In the genomic region with DNA sequence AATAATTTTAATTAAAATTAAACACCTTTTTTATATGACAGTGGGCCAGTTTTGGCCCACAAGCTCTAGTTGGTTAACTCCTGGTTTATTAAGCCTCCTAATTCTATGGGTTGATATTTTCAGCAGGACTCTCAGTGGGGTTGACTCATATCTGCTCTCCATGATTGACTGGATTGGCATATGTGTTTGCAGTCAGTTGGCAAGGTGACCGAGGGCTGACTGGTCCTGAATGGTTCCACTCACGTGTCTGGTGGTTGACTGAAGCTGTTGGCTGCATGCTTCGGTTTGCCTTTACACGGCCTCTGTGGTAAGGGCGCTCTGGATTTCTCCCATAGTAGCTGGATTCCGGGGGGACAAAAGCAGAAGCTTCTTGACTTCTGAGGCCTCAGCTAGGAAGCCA, we compare ENCODE assay signal across 10 cellular contexts.
A peak's percentile ranks its signal among the peaks of the same experiment; 100 is the strongest.
DNase-seq lines count a peak whose midpoint lies in the region; ATAC-seq lines count a peak whose summit lies in the region.
"Had no signal": no experiment of that assay in that cellular context is flagged by ENCODE, and none has a peak within 500 bp of the region (broad histone marks: within the 10 kb centered on the region; RNA-seq: fewer than 3 reads in every experiment).

No MANE protein-coding gene starts in this region.

- H3K27ac Mint-ChIP-seq in activated CD4-positive, alpha-beta T cell treated with anti-CD3 and anti-CD28 coated beads, Interleukin-2, amount 10 ng/mL, durations not matched to agents 7 days and 5 days, result no peak overlapping the region

- peaks cover 2% of the 10 kb centered on the region for H3K9me3 Mint-ChIP-seq in activated CD4-positive, alpha-beta T cell treated with anti-CD3 and anti-CD28 coated beads, Interleukin-2, amount 10 ng/mL, durations not matched to agents 7 days and 5 days

- peak; percentile 10 for DNase-seq in activated CD4-positive, alpha-beta T cell treated with anti-CD3 and anti-CD28 coated beads, Interleukin-2, amount 10 ng/mL, durations not matched to agents 7 days and 5 days
- DNase-seq in activated CD4-positive, alpha-beta T cell treated with anti-CD3 and anti-CD28 coated beads for 1 hour, result no peak
- DNase-seq in MV-4-11 (lab: John Stamatoyannopoulos, UW) (peak; percentile 85), GM19240 (ENCODE audit: insufficient read length, low spot score) (no peak), hippocampal formation (lab: John Stamatoyannopoulos, UW) (no peak), foreskin melanocyte (no peak)
- DNase-seq in stimulated activated CD4-positive, alpha-beta T cell treated with anti-CD3 and anti-CD28 coated beads, Interleukin-1b, Interleukin-23, amount 100 ng/mL, for 48 hours, result peak; percentile 48
- DNase-seq: NCI-H187 treated with DMSO at 0.1 percent for 48 hours had no signal

- no peaks in the 10 kb centered on the region for H3K4me1 Mint-ChIP-seq in activated CD4-positive, alpha-beta T cell treated with anti-CD3 and anti-CD28 coated beads, Interleukin-2, amount 10 ng/mL, durations not matched to agents 7 days and 5 days

- CTCF ChIA-PET in activated CD4-positive, alpha-beta T cell treated with anti-CD3 and anti-CD28 coated beads, Interleukin-2, amount 10 ng/mL, durations not matched to agents 7 days and 5 days (lab: Charles Lee), result interaction anchor here (1.3 to 1.7 kb wide), 3 partner anchors 10 to 58 kb away, joined by 5 to 6 read pairs (median 5); no protein-coding TSS in a partner anchor

- H3K4me3 Mint-ChIP-seq in activated CD4-positive, alpha-beta T cell treated with anti-CD3 and anti-CD28 coated beads, Interleukin-2, amount 10 ng/mL, durations not matched to agents 7 days and 5 days, result no peak overlapping the region

- peak; percentile 68 for ATAC-seq in GM21825 (IDR thresholded peaks at IDR 0.05; ENCODE audit: unreplicated experiment)
- ATAC-seq: gastroesophageal sphincter had no signal

- POLR2A ChIA-PET in activated CD4-positive, alpha-beta T cell treated with anti-CD3 and anti-CD28 coated beads, Interleukin-2, amount 10 ng/mL, durations not matched to agents 7 days and 5 days (lab: Charles Lee), result no interaction called here

- H3K36me3 Mint-ChIP-seq in activated CD4-positive, alpha-beta T cell treated with anti-CD3 and anti-CD28 coated beads, Interleukin-2, amount 10 ng/mL, durations not matched to agents 7 days and 5 days (ENCODE audit: low read depth), result no peaks in the 10 kb centered on the region

- peaks cover 6% of the 10 kb centered on the region for H3K27me3 Mint-ChIP-seq in activated CD4-positive, alpha-beta T cell treated with anti-CD3 and anti-CD28 coated beads, Interleukin-2, amount 10 ng/mL, durations not matched to agents 7 days and 5 days

Comparison
In these comparisons a context has a peak if more than half of its experiments do, and no peak if none do; other contexts are left out.
1. DNase-seq: peak in activated CD4-positive, alpha-beta T cell treated with anti-CD3 and anti-CD28 coated beads, Interleukin-2, amount 10 ng/mL, durations not matched to agents 7 days and 5 days (single experiment), MV-4-11 (single experiment) and stimulated activated CD4-positive, alpha-beta T cell treated with anti-CD3 and anti-CD28 coated beads, Interleukin-1b, Interleukin-23, amount 100 ng/mL, for 48 hours (single experiment); none in activated CD4-positive, alpha-beta T cell treated with anti-CD3 and anti-CD28 coated beads for 1 hour (single experiment), GM19240 (single experiment), hippocampal formation (0 of 2) and foreskin melanocyte (single experiment).